8 cellular contexts compared by ENCODE assay signal in genomic region chr7:130483036-130483435, GRCh38.
"Had no signal": no experiment of that assay in that cellular context is flagged by ENCODE, and none has a peak within 500 bp of the region (broad histone marks: within the 10 kb centered on the region; RNA-seq: fewer than 3 reads in every experiment).

No MANE protein-coding gene starts in this region.

- H3K9me3 Mint-ChIP-seq: GM23338, HFFc6 had no signal

- H3K4me1 ChIP-seq: HAP-1 had no signal

- ATAC-seq: GM23338, HCT116, HepG2 had no signal

- FAIRE-seq: HepG2 had no signal

- H3K27ac Mint-ChIP-seq: GM23338, HFFc6, IgD-negative memory B cell had no signal

- H3K9me3 ChIP-seq: HAP-1 had no signal

- H2AFZ ChIP-seq: GM23338 had no signal

- H3K4me3 ChIP-seq: GM23338, HAP-1 had no signal

- H3K4me3 Mint-ChIP-seq: GM23338, HFFc6, IgD-negative memory B cell had no signal

- H3K27ac ChIP-seq: HL-60 had no signal

- H3K4me2 ChIP-seq: GM23338 had no signal

- DNase-seq: H7, HFFc6 had no signal

- H3K36me3 ChIP-seq: HAP-1 had no signal
